ENCODE assay signal across 19 cellular contexts in genomic region chr6:4636881-4637224, GRCh38.
A peak's percentile ranks its signal among the peaks of the same experiment; 100 is the strongest.
DNase-seq lines count a peak whose midpoint lies in the region; ATAC-seq and TF ChIP-seq lines count a peak whose summit lies in the region.
"Had no signal": no experiment of that assay in that cellular context is flagged by ENCODE, and none has a peak within 500 bp of the region (broad histone marks: within the 10 kb centered on the region; RNA-seq: fewer than 3 reads in every experiment).

No MANE protein-coding gene starts in this region.

- peaks cover 22% of the 10 kb centered on the region for H3K4me1 Mint-ChIP-seq in activated CD8-positive, alpha-beta T cell treated with anti-CD3 and anti-CD28 coated beads for 36 hours (ENCODE audit: low read depth)
- peaks cover 6% of the 10 kb centered on the region for H3K4me1 Mint-ChIP-seq in activated CD8-positive, alpha-beta T cell treated with anti-CD3 and anti-CD28 coated beads, Interleukin-2, amount 10 ng/mL, durations not matched to agents 7 days and 5 days (ENCODE audit: low read depth)
- H3K4me1 Mint-ChIP-seq: CD4-positive, alpha-beta memory T cell had no signal

- peaks cover 18% of the 10 kb centered on the region for H3K27me3 Mint-ChIP-seq in activated CD8-positive, alpha-beta T cell treated with anti-CD3 and anti-CD28 coated beads for 36 hours
- peaks cover 8% of the 10 kb centered on the region for H3K27me3 Mint-ChIP-seq in activated CD8-positive, alpha-beta T cell treated with anti-CD3 and anti-CD28 coated beads, Interleukin-2, amount 10 ng/mL, durations not matched to agents 7 days and 5 days (ENCODE audit: low read depth)

- WGBS in esophagus, 2 donors = 32 to 55% methylated on average over 2 of the region's 2 CpGs

- peak overlapping the region in 1 of 3 donors; percentile 4 for H3K9ac ChIP-seq in skeletal muscle tissue (ENCODE audit: low read depth in 1 of 3, low read length in 3 of 3)
- H3K9ac ChIP-seq: BLaER1 had no signal

- H3K36me3 ChIP-seq in SJCRH30 = no peaks in the 10 kb centered on the region
- no peaks in the 10 kb centered on the region for H3K36me3 ChIP-seq in esophagus (ENCODE audit: control insufficient read depth in 2 of 2, insufficient read depth in 2 of 2, low read length in 1 of 2)
- no peaks in the 10 kb centered on the region for H3K36me3 ChIP-seq in skeletal muscle tissue (ENCODE audit: control insufficient read depth in 3 of 3, insufficient read depth in 3 of 3, low read length in 3 of 3)
- H3K36me3 ChIP-seq: BLaER1, MG63, Peyer's patch had no signal

- peak overlapping the region; percentile 28 for H3K4me3 ChIP-seq in SJCRH30
- no peak overlapping the region for H3K4me3 ChIP-seq in esophagus (ENCODE audit: low read depth in 1 of 2, low read length in 2 of 2)
- peak overlapping the region in 2 of 3 donors; percentile 24 to 43 for H3K4me3 ChIP-seq in skeletal muscle tissue (ENCODE audit: low read length in 3 of 3)
- H3K4me3 ChIP-seq: BLaER1, MG63, Peyer's patch had no signal

- CTCF ChIA-PET in activated CD8-positive, alpha-beta T cell treated with anti-CD3 and anti-CD28 coated beads for 36 hours (lab: Charles Lee) = interaction anchor here (1.7 kb wide), 1 partner anchor 12 kb away, joined by 4 read pairs; no protein-coding TSS in a partner anchor
- CTCF ChIA-PET in activated CD8-positive, alpha-beta T cell treated with anti-CD3 and anti-CD28 coated beads, Interleukin-2, amount 10 ng/mL, durations not matched to agents 7 days and 5 days (lab: Charles Lee) = interaction anchor here (1.2 kb wide), 1 partner anchor 11 kb away, joined by 3 read pairs; no protein-coding TSS in a partner anchor

- peak overlapping the region; percentile 47 for H3K27ac Mint-ChIP-seq in activated CD8-positive, alpha-beta T cell treated with anti-CD3 and anti-CD28 coated beads for 36 hours
- no peak overlapping the region for H3K27ac Mint-ChIP-seq in activated CD8-positive, alpha-beta T cell treated with anti-CD3 and anti-CD28 coated beads, Interleukin-2, amount 10 ng/mL, durations not matched to agents 7 days and 5 days
- H3K27ac Mint-ChIP-seq: CD4-positive, alpha-beta memory T cell had no signal

- no peak overlapping the region for H3K4me3 Mint-ChIP-seq in activated CD8-positive, alpha-beta T cell treated with anti-CD3 and anti-CD28 coated beads for 36 hours
- H3K4me3 Mint-ChIP-seq in activated CD8-positive, alpha-beta T cell treated with anti-CD3 and anti-CD28 coated beads, Interleukin-2, amount 10 ng/mL, durations not matched to agents 7 days and 5 days = no peak overlapping the region
- H3K4me3 Mint-ChIP-seq: CD4-positive, alpha-beta memory T cell had no signal

- H3K27me3 ChIP-seq in SJCRH30 (no peaks in the 10 kb centered on the region), esophagus (ENCODE audit: control insufficient read depth in 1 of 2, insufficient read depth in 2 of 2, low read length in 2 of 2) (no peaks in the 10 kb centered on the region), skeletal muscle tissue (ENCODE audit: control insufficient read depth in 3 of 3, insufficient read depth in 3 of 3, low read length in 3 of 3) (no peaks in the 10 kb centered on the region)
- H3K27me3 ChIP-seq: BLaER1, MG63, Peyer's patch had no signal

- TF ChIP-seq CTCF in activated CD8-positive, alpha-beta T cell treated with anti-CD3 and anti-CD28 coated beads for 36 hours (IDR thresholded peaks at IDR 0.05) = no peak

- POLR2A ChIA-PET in activated CD8-positive, alpha-beta T cell treated with anti-CD3 and anti-CD28 coated beads for 36 hours (lab: Charles Lee) = interaction anchor here (1.3 kb wide), 1 partner anchor 140 kb away, joined by 5 read pairs; the partner anchor contains the start of gene CDYL
- POLR2A ChIA-PET in activated CD8-positive, alpha-beta T cell treated with anti-CD3 and anti-CD28 coated beads, Interleukin-2, amount 10 ng/mL, durations not matched to agents 7 days and 5 days (lab: Charles Lee) = no interaction called here

- no peak for ATAC-seq in activated CD8-positive, alpha-beta T cell treated with anti-CD3 and anti-CD28 coated beads for 36 hours
- no peak for ATAC-seq in activated CD8-positive, alpha-beta T cell treated with anti-CD3 and anti-CD28 coated beads, Interleukin-2, amount 10 ng/mL, durations not matched to agents 7 days and 5 days
- no peak for ATAC-seq in GM18498 (IDR thresholded peaks at IDR 0.05; ENCODE audit: unreplicated experiment)

- H3K27ac ChIP-seq in SJCRH30 (peak overlapping the region; percentile 96), esophagus (ENCODE audit: low read depth in 2 of 2, low read length in 1 of 2) (peak overlapping the region; percentile 17 to 73), skeletal muscle tissue (ENCODE audit: low read depth, low read length) (no peak overlapping the region)
- H3K27ac ChIP-seq: BLaER1, Peyer's patch had no signal

- H3K36me3 Mint-ChIP-seq in activated CD8-positive, alpha-beta T cell treated with anti-CD3 and anti-CD28 coated beads for 36 hours (ENCODE audit: low read depth) = peaks cover 3% of the 10 kb centered on the region
- no peaks in the 10 kb centered on the region for H3K36me3 Mint-ChIP-seq in activated CD8-positive, alpha-beta T cell treated with anti-CD3 and anti-CD28 coated beads, Interleukin-2, amount 10 ng/mL, durations not matched to agents 7 days and 5 days (ENCODE audit: low read depth)
- H3K36me3 Mint-ChIP-seq: CD4-positive, alpha-beta memory T cell had no signal

- DNase-seq in activated CD8-positive, alpha-beta T cell treated with anti-CD3 and anti-CD28 coated beads for 36 hours = no peak
- no peak for DNase-seq in activated CD8-positive, alpha-beta T cell treated with anti-CD3 and anti-CD28 coated beads, Interleukin-2, amount 10 ng/mL, durations not matched to agents 7 days and 5 days
- DNase-seq in SJCRH30 (peak; percentile 47 to 69), AML-193 (lab: John Stamatoyannopoulos, UW) (no peak)
- no peak for DNase-seq in stimulated activated CD8-positive, alpha-beta memory T cell treated with anti-CD3 and anti-CD28 coated beads, Interleukin-4, amount 100 ng/mL, for 48 hours
- DNase-seq: CD4-positive, alpha-beta memory T cell; DMS153; GDM1; MG63; NCI-H1092; NCI-H146; NCI-H510A; NCI-H748 treated with DMSO at 0.1 percent for 48 hours; NK-92 treated with Interleukin-12 subunit alpha and Interleukin-12 subunit beta, amount 100 ng/mL, for 24 hours; Peyer's patch had no signal

- H3K9me3 Mint-ChIP-seq in activated CD8-positive, alpha-beta T cell treated with anti-CD3 and anti-CD28 coated beads for 36 hours = peaks cover 7% of the 10 kb centered on the region
- H3K9me3 Mint-ChIP-seq in activated CD8-positive, alpha-beta T cell treated with anti-CD3 and anti-CD28 coated beads, Interleukin-2, amount 10 ng/mL, durations not matched to agents 7 days and 5 days (ENCODE audit: insufficient read depth) = peaks cover 6% of the 10 kb centered on the region

- H3K4me1 ChIP-seq in SJCRH30 (peaks cover 28% of the 10 kb centered on the region), esophagus (ENCODE audit: control insufficient read depth in 2 of 2, insufficient read depth in 2 of 2, low read length in 1 of 2) (peaks cover 0 to 4% of the 10 kb centered on the region in 2 donors), skeletal muscle tissue (ENCODE audit: control insufficient read depth in 3 of 3, insufficient read depth in 3 of 3, low read length in 3 of 3) (peaks cover 4 to 13% (median 9%) of the 10 kb centered on the region in 3 donors)
- H3K4me1 ChIP-seq: BLaER1, Peyer's patch had no signal

- H3K9me3 ChIP-seq in SJCRH30 (replicated peaks) (no peaks in the 10 kb centered on the region), esophagus (ENCODE audit: control insufficient read depth in 2 of 2, insufficient read depth in 1 of 2, low read depth in 1 of 2, low read length in 1 of 2) (no peaks in the 10 kb centered on the region), skeletal muscle tissue (ENCODE audit: control insufficient read depth in 3 of 3, low read length in 3 of 3) (no peaks in the 10 kb centered on the region)
- H3K9me3 ChIP-seq: MG63, Peyer's patch had no signal

- intact Hi-C loops in activated CD8-positive, alpha-beta T cell treated with anti-CD3 and anti-CD28 coated beads for 36 hours (cut with micrococcal nuclease) = no loop called here

Comparison
In these comparisons a context has a peak if more than half of its experiments do, and no peak if none do; other contexts are left out.
1. DNase-seq: peak in SJCRH30 (2 of 2); none in activated CD8-positive, alpha-beta T cell treated with anti-CD3 and anti-CD28 coated beads for 36 hours (single experiment), activated CD8-positive, alpha-beta T cell treated with anti-CD3 and anti-CD28 coated beads, Interleukin-2, amount 10 ng/mL, durations not matched to agents 7 days and 5 days (single experiment), stimulated activated CD8-positive, alpha-beta memory T cell treated with anti-CD3 and anti-CD28 coated beads, Interleukin-4, amount 100 ng/mL, for 48 hours (single experiment) and AML-193 (0 of 2).
2. H3K4me3 ChIP-seq: peak in SJCRH30 (single experiment) and skeletal muscle tissue (2 of 3); none in esophagus (0 of 2).